In genomic region chr1:227895828-227896685, GRCh38 we compare ENCODE assay signal across 3 cellular contexts.
TF ChIP-seq lines count a peak whose summit lies in the region.

No MANE protein-coding gene starts in this region.

TF ChIP-seq in SK-N-SH treated with all-trans-retinoic acid at 6 μM for 48 hours, 23 proteins besides CTCF, POLR2A, EP300 and RAD21 (continued from another document):
- TF ChIP-seq PPARA (CRISPR knock-in tag; IDR thresholded peaks at IDR 0.05; ENCODE audit: borderline replicate concordance) (no peak), ZC3H10 (CRISPR knock-in tag; IDR thresholded peaks at IDR 0.05) (no peak)

TF ChIP-seq in SK-N-SH, 30 proteins besides CTCF, POLR2A, EP300 and RAD21 (continued from another document):
- no peak for TF ChIP-seq ELF1 (IDR thresholded peaks at IDR 0.05)
- no peak for TF ChIP-seq JUND (IDR thresholded peaks at IDR 0.05)
- TF ChIP-seq TCF12 (IDR thresholded peaks at IDR 0.05): no peak
- no peak for TF ChIP-seq RXRA (IDR thresholded peaks at IDR 0.05; ENCODE audit: borderline replicate concordance, low read depth)
- TF ChIP-seq MXI1 (IDR thresholded peaks at IDR 0.05; ENCODE audit: low read depth, low read length): no peak
- no peak for TF ChIP-seq MAX (IDR thresholded peaks at IDR 0.05; ENCODE audit: low read depth)
- TF ChIP-seq ZBTB33 (IDR thresholded peaks at IDR 0.05; ENCODE audit: borderline replicate concordance, low read depth): no peak
- TF ChIP-seq NFIC (IDR thresholded peaks at IDR 0.05; ENCODE audit: borderline replicate concordance): no peak
- TF ChIP-seq RFX5 (IDR thresholded peaks at IDR 0.05; ENCODE audit: low read length): no peak

TF ChIP-seq in HepG2, 621 proteins besides CTCF, POLR2A, EP300 and RAD21 (continues in another document):
- TF ChIP-seq ZFP91 (CRISPR knock-in tag; IDR thresholded peaks at IDR 0.05; ENCODE audit: borderline replicate concordance) (peak; percentile 61; the same call in 1 of the 2 replicates), RXRA (CRISPR knock-in tag; IDR thresholded peaks at IDR 0.05) (peak; percentile 26; the same call in 1 of the 2 replicates), PATZ1 (CRISPR knock-in tag; IDR thresholded peaks at IDR 0.05) (peak; percentile 35; the same call in 1 of the 2 replicates), ZNF354B (CRISPR knock-in tag; IDR thresholded peaks at IDR 0.05) (no peak), HOMEZ (CRISPR knock-in tag; IDR thresholded peaks at IDR 0.05; ENCODE audit: low read depth) (no peak), SNAPC4 (CRISPR knock-in tag; IDR thresholded peaks at IDR 0.05) (no peak), XRCC5 (optimal IDR thresholded peaks at IDR 0.05; ENCODE audit: low read length) (peak; percentile 25), ZFY (CRISPR knock-in tag; IDR thresholded peaks at IDR 0.05) (peak; percentile 72), NCOR1 (IDR thresholded peaks at IDR 0.05; ENCODE audit: borderline replicate concordance, low read length) (no peak), MAX (IDR thresholded peaks at IDR 0.05) (peak; percentile 31; the same call in 1 of the 2 replicates), ZNF264 (CRISPR knock-in tag; IDR thresholded peaks at IDR 0.05) (no peak), ZNF350 (CRISPR knock-in tag; IDR thresholded peaks at IDR 0.05; ENCODE audit: borderline replicate concordance, low read depth) (peak; percentile 33; the same call in 1 of the 2 replicates), MYC (CRISPR knock-in tag; IDR thresholded peaks at IDR 0.05; ENCODE audit: borderline replicate concordance) (peak; percentile 49; the same call in 1 of the 2 replicates), ZNF777 (CRISPR knock-in tag; IDR thresholded peaks at IDR 0.05) (no peak), ZFX (CRISPR knock-in tag; IDR thresholded peaks at IDR 0.05; ENCODE audit: low read depth) (peak; percentile 82), ZBTB26 (CRISPR knock-in tag; IDR thresholded peaks at IDR 0.05; ENCODE audit: borderline replicate concordance) (0 out of 2 replicates have a peak, but pooled peaks have one; percentile 28), ZNF761 (CRISPR knock-in tag; conservative IDR thresholded peaks at IDR 0.05) (0 out of 2 replicates have a peak, but pooled peaks have one; percentile 48), ZNF501 (CRISPR knock-in tag; IDR thresholded peaks at IDR 0.05) (peak; percentile 60; the same call in 1 of the 2 replicates), ZNF768 (CRISPR knock-in tag; IDR thresholded peaks at IDR 0.05) (peak; percentile 12; the same call in 1 of the 2 replicates), ZNF616 (CRISPR knock-in tag; IDR thresholded peaks at IDR 0.05; ENCODE audit: low read depth) (no peak), ZNF530 (CRISPR knock-in tag; IDR thresholded peaks at IDR 0.05; ENCODE audit: low read depth) (no peak), SMC3 (IDR thresholded peaks at IDR 0.05; ENCODE audit: low read length) (no peak), ZNF670 (CRISPR knock-in tag; IDR thresholded peaks at IDR 0.05; ENCODE audit: borderline replicate concordance) (no peak), HNF4A (CRISPR knock-in tag; IDR thresholded peaks at IDR 0.05) (0 out of 2 replicates have a peak, but pooled peaks have one; percentile 22), HDAC1 (CRISPR knock-in tag; IDR thresholded peaks at IDR 0.05) (peak; percentile 41), CSRNP1 (CRISPR knock-in tag; IDR thresholded peaks at IDR 0.05) (peak; percentile 21; the same call in 1 of the 2 replicates), ZBTB7B (CRISPR knock-in tag; IDR thresholded peaks at IDR 0.05) (0 out of 2 replicates have a peak, but pooled peaks have one; percentile 22), TEAD3 (CRISPR knock-in tag; optimal IDR thresholded peaks at IDR 0.05; ENCODE audit: borderline replicate concordance) (peak; percentile 81), TFAP4 (IDR thresholded peaks at IDR 0.05; ENCODE audit: borderline replicate concordance, low read depth) (0 out of 2 replicates have a peak, but pooled peaks have one; percentile 25), NFAT5 (CRISPR knock-in tag; IDR thresholded peaks at IDR 0.05) (no peak), HDAC2 (CRISPR knock-in tag; IDR thresholded peaks at IDR 0.05) (peak; percentile 31; the same call in 1 of the 2 replicates), SRSF1 (optimal IDR thresholded peaks at IDR 0.05; ENCODE audit: low read depth, low read length) (no peak)
